Comparison of ENCODE assay signal across 11 cellular contexts in the genomic region with DNA sequence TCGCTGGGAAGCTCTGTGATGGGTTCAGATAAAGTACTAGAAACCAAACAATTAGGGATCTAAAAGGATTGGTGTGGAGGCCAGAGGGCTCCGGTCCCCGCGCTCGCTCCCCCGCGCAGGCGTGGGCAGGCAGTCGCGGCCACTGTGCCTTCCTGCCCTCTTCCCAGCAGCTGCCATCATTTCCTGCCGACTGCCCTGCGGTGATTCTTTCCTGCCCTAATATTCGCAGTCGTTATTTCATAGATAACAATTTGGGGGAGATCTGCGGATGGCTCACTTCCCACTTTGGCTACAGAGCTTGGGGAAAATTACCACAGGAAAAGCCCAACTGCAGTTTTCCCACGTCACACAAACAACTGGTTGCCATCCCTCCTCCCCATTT. TPM values are rescaled to one million over a fixed set of nuclear protein-coding genes. Genes with fewer than 3 reads are reported as not detected.
DNase-seq lines count a peak whose midpoint lies in the region; ATAC-seq and TF ChIP-seq lines count a peak whose summit lies in the region.
"Had no signal": no experiment of that assay in that cellular context is flagged by ENCODE, and none has a peak within 500 bp of the region (broad histone marks: within the 10 kb centered on the region; RNA-seq: fewer than 3 reads in every experiment).

No MANE protein-coding gene starts in this region.

- H3K4me1 ChIP-seq in GM23338 (ENCODE audit: insufficient read depth) (peaks cover 18% of the 10 kb centered on the region), adipocyte (ENCODE audit: control insufficient read depth, insufficient read depth, low read length) (peaks cover 11% of the 10 kb centered on the region), hepatocyte (ENCODE audit: insufficient read depth) (no peaks in the 10 kb centered on the region)

- H3F3A ChIP-seq in GM23338 (replicated peaks; ENCODE audit: low read depth), result no peaks in the 10 kb centered on the region

- H3K4me3 Mint-ChIP-seq in GM23338, result peak overlapping the region; percentile 86

- no peak; the same call in 1 of the 3 replicates for ATAC-seq in GM23338
- no peak for ATAC-seq in HG02884 (IDR thresholded peaks at IDR 0.05; ENCODE audit: unreplicated experiment)
- no peak for ATAC-seq in HG02870 (IDR thresholded peaks at IDR 0.05; ENCODE audit: unreplicated experiment)

- H3K36me3 Mint-ChIP-seq in GM23338 (ENCODE audit: low read depth), result no peaks in the 10 kb centered on the region

- peaks cover 12% of the 10 kb centered on the region for H3K4me1 Mint-ChIP-seq in GM23338

- H2AFZ ChIP-seq in GM23338 (peak overlapping the region; percentile 100), hepatocyte (peak overlapping the region; percentile 77)

- peak overlapping the region; percentile 88 for H3K4me2 ChIP-seq in GM23338
- peak overlapping the region; percentile 88 for H3K4me2 ChIP-seq in hepatocyte

- peaks cover 70% of the 10 kb centered on the region for H3K27me3 ChIP-seq in GM23338 (ENCODE audit: insufficient read depth)
- peaks cover 23% of the 10 kb centered on the region for H3K27me3 ChIP-seq in adipocyte (replicated peaks; ENCODE audit: control insufficient read depth, insufficient read depth, low read length)
- H3K27me3 ChIP-seq in hepatocyte, result peaks cover 55% of the 10 kb centered on the region

- H3K4me3 ChIP-seq in GM23338 (peak overlapping the region; percentile 77), adipocyte (ENCODE audit: low read length) (peak overlapping the region; percentile 86), hepatocyte (peak overlapping the region; percentile 25), skeletal muscle cell (ENCODE audit: low read depth, low read length) (peak overlapping the region; percentile 61)

- H3K27ac ChIP-seq in GM23338 (ENCODE audit: low read depth), result no peak overlapping the region
- peak overlapping the region; percentile 35 for H3K27ac ChIP-seq in hepatocyte
- H3K27ac ChIP-seq: neutrophil had no signal

- H3K27me3 Mint-ChIP-seq in GM23338 (ENCODE audit: insufficient read depth, low read depth, poor library complexity), result peaks cover 45% of the 10 kb centered on the region

- DNase-seq in GM23338 (ENCODE audit: low spot score) (no peak), adipocyte (ENCODE audit: low read depth) (no peak), hepatocyte (ENCODE audit: low spot score) (no peak), skeletal muscle cell (ENCODE audit: low read depth) (no peak), GM10266 (ENCODE audit: extremely low spot score) (no peak), NCI-H1048 (lab: John Stamatoyannopoulos, UW) (no peak)
- DNase-seq: activated CD8-positive, alpha-beta memory T cell treated with anti-CD3 and anti-CD28 coated beads for 24 hours; stimulated activated CD8-positive, alpha-beta memory T cell treated with anti-CD3 and anti-CD28 coated beads, Interleukin-4, amount 100 ng/mL, for 48 hours had no signal

- H3K9me2 ChIP-seq in GM23338 (ENCODE audit: insufficient read depth) (no peaks in the 10 kb centered on the region), hepatocyte (replicated peaks; ENCODE audit: insufficient read depth) (no peaks in the 10 kb centered on the region)

- no peaks in the 10 kb centered on the region for H3K9me3 Mint-ChIP-seq in GM23338

- H4K20me1 ChIP-seq in GM23338 (replicated peaks; ENCODE audit: insufficient read depth) (peaks cover 7% of the 10 kb centered on the region), hepatocyte (ENCODE audit: insufficient read depth, poor library complexity, severe bottlenecking) (no peaks in the 10 kb centered on the region)

- 7% methylated on average over 16 of the region's 16 CpGs for WGBS in hepatocyte (ENCODE audit: low lambda C conversion rate, missing lambda C conversion rate)

- TF ChIP-seq CTCF in GM23338 (conservative IDR thresholded peaks at IDR 0.05; ENCODE audit: low read depth in 2 of 2), result no peak
- no peak for TF ChIP-seq CTCF in hepatocyte (IDR thresholded peaks at IDR 0.05; ENCODE audit: poor library complexity)
- TF ChIP-seq CTCF in GM10266 (IDR thresholded peaks at IDR 0.05; ENCODE audit: control insufficient read depth, insufficient read depth, low read depth, missing control alignments), result no peak

- no peaks in the 10 kb centered on the region for H3K36me3 ChIP-seq in GM23338 (ENCODE audit: insufficient read depth)
- no peaks in the 10 kb centered on the region for H3K36me3 ChIP-seq in adipocyte (ENCODE audit: control insufficient read depth, insufficient read depth, low read length, severe bottlenecking)
- no peaks in the 10 kb centered on the region for H3K36me3 ChIP-seq in hepatocyte (replicated peaks; ENCODE audit: insufficient read depth, low read depth)
- H3K36me3 ChIP-seq: neutrophil had no signal

- H3K27ac Mint-ChIP-seq in GM23338, result no peak overlapping the region

- H3K9me3 ChIP-seq in adipocyte (ENCODE audit: control insufficient read depth, low read length) (no peaks in the 10 kb centered on the region), hepatocyte (ENCODE audit: low read depth) (no peaks in the 10 kb centered on the region)
- H3K9me3 ChIP-seq: neutrophil had no signal

- H3K9ac ChIP-seq in adipocyte (ENCODE audit: low read length), result peak overlapping the region; percentile 64

- no peaks in the 10 kb centered on the region for H3K79me2 ChIP-seq in GM23338 (replicated peaks; ENCODE audit: insufficient read depth)
- H3K79me2 ChIP-seq in hepatocyte, result no peaks in the 10 kb centered on the region

TF ChIP-seq in GM23338, 12 proteins besides CTCF, POLR2A, EP300 and RAD21:
- TF ChIP-seq, protein P1, sequence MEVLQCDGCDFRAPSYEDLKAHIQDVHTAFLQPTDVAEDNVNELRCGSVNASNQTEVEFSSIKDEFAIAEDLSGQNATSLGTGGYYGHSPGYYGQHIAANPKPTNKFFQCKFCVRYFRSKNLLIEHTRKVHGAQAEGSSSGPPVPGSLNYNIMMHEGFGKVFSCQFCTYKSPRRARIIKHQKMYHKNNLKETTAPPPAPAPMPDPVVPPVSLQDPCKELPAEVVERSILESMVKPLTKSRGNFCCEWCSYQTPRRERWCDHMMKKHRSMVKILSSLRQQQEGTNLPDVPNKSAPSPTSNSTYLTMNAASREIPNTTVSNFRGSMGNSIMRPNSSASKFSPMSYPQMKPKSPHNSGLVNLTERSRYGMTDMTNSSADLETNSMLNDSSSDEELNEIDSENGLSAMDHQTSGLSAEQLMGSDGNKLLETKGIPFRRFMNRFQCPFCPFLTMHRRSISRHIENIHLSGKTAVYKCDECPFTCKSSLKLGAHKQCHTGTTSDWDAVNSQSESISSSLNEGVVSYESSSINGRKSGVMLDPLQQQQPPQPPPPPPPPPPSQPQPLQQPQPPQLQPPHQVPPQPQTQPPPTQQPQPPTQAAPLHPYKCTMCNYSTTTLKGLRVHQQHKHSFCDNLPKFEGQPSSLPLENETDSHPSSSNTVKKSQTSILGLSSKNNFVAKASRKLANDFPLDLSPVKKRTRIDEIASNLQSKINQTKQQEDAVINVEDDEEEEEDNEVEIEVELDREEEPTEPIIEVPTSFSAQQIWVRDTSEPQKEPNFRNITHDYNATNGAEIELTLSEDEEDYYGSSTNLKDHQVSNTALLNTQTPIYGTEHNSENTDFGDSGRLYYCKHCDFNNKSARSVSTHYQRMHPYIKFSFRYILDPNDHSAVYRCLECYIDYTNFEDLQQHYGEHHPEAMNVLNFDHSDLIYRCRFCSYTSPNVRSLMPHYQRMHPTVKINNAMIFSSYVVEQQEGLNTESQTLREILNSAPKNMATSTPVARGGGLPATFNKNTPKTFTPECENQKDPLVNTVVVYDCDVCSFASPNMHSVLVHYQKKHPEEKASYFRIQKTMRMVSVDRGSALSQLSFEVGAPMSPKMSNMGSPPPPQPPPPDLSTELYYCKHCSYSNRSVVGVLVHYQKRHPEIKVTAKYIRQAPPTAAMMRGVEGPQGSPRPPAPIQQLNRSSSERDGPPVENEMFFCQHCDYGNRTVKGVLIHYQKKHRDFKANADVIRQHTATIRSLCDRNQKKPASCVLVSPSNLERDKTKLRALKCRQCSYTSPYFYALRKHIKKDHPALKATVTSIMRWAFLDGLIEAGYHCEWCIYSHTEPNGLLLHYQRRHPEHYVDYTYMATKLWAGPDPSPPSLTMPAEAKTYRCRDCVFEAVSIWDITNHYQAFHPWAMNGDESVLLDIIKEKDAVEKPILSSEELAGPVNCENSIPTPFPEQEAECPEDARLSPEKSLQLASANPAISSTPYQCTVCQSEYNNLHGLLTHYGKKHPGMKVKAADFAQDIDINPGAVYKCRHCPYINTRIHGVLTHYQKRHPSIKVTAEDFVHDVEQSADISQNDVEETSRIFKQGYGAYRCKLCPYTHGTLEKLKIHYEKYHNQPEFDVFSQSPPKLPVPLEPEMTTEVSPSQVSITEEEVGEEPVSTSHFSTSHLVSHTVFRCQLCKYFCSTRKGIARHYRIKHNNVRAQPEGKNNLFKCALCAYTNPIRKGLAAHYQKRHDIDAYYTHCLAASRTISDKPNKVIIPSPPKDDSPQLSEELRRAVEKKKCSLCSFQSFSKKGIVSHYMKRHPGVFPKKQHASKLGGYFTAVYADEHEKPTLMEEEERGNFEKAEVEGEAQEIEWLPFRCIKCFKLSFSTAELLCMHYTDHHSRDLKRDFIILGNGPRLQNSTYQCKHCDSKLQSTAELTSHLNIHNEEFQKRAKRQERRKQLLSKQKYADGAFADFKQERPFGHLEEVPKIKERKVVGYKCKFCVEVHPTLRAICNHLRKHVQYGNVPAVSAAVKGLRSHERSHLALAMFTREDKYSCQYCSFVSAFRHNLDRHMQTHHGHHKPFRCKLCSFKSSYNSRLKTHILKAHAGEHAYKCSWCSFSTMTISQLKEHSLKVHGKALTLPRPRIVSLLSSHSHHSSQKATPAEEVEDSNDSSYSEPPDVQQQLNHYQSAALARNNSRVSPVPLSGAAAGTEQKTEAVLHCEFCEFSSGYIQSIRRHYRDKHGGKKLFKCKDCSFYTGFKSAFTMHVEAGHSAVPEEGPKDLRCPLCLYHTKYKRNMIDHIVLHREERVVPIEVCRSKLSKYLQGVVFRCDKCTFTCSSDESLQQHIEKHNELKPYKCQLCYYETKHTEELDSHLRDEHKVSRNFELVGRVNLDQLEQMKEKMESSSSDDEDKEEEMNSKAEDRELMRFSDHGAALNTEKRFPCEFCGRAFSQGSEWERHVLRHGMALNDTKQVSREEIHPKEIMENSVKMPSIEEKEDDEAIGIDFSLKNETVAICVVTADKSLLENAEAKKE (CRISPR knock-in tag; IDR thresholded peaks at IDR 0.05), result no peak
- TF ChIP-seq EZH2 (IDR thresholded peaks at IDR 0.05; ENCODE audit: low read depth, unreplicated experiment), result peak; percentile 37

RNA-seq across cellular contexts. Expression of gene GRIA2, which starts 2.2 kb away (rescaled TPM):
- total RNA-seq in GM23338 (2014; rRNA removed; shearing (Covaris generic)), result not detected in 2 replicates
- 0.19 TPM in 1 of 2 replicates, not detected in the other for polyA plus RNA-seq in GM23338 (2016; fragmentation: Nextera tagmentation; extraction: Ambion mirVana)
- 1.5 and 4.2 TPM in 2 replicates for total RNA-seq in hepatocyte
- 0.46 and 1.5 TPM in 2 replicates for polyA plus RNA-seq in hepatocyte

Comparison
In these comparisons a context has a peak if more than half of its experiments do, and no peak if none do; other contexts are left out.
1. H3K4me3 ChIP-seq: peak in every context shown above with its lines; median percentile 86 in adipocyte; 77 in GM23338; 61 in skeletal muscle cell; 25 in hepatocyte.